2 cellular contexts compared by ENCODE assay signal in genomic region chr5:23033864-23034263, GRCh38.
TF ChIP-seq lines count a peak whose summit lies in the region.

No MANE protein-coding gene starts in this region.

TF ChIP-seq in liver, 16 proteins besides CTCF, POLR2A, EP300 and RAD21 (continued from another document):
- TF ChIP-seq, protein P1, sequence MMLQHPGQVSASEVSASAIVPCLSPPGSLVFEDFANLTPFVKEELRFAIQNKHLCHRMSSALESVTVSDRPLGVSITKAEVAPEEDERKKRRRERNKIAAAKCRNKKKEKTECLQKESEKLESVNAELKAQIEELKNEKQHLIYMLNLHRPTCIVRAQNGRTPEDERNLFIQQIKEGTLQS (IDR thresholded peaks at IDR 0.05), result no peak
- peak; percentile 67 to 85 for TF ChIP-seq HNF4A (conservative IDR thresholded peaks at IDR 0.05)
- no peak for TF ChIP-seq EGR1 (IDR thresholded peaks at IDR 0.05; ENCODE audit: low read depth in 2 of 2)

TF ChIP-seq in HepG2, 621 proteins besides CTCF, POLR2A, EP300 and RAD21 (continued from another document):
- TF ChIP-seq STAT6 (CRISPR knock-in tag; IDR thresholded peaks at IDR 0.05; ENCODE audit: borderline replicate concordance), result no peak
- TF ChIP-seq FOXJ3 (CRISPR knock-in tag; IDR thresholded peaks at IDR 0.05; ENCODE audit: borderline replicate concordance), result no peak
- no peak for TF ChIP-seq YY1 (IDR thresholded peaks at IDR 0.05; ENCODE audit: insufficient read depth, insufficient replicate concordance, low read depth, low read length)
- no peak for TF ChIP-seq KLF16 (CRISPR knock-in tag; IDR thresholded peaks at IDR 0.05)
- no peak for TF ChIP-seq BHLHE40 (IDR thresholded peaks at IDR 0.05; ENCODE audit: low read length)
- no peak for TF ChIP-seq ZNF792 (CRISPR knock-in tag; IDR thresholded peaks at IDR 0.05)
- no peak for TF ChIP-seq ZNF431 (CRISPR knock-in tag; IDR thresholded peaks at IDR 0.05; ENCODE audit: borderline replicate concordance, low read depth)
- TF ChIP-seq HDAC6 (IDR thresholded peaks at IDR 0.05; ENCODE audit: low read depth, low read length), result no peak
- TF ChIP-seq CSRNP2 (CRISPR knock-in tag; conservative IDR thresholded peaks at IDR 0.05; ENCODE audit: low read depth), result no peak
- TF ChIP-seq MTA1 (CRISPR knock-in tag; IDR thresholded peaks at IDR 0.05; ENCODE audit: borderline replicate concordance), result no peak
- TF ChIP-seq TBX2 (CRISPR knock-in tag; IDR thresholded peaks at IDR 0.05; ENCODE audit: borderline replicate concordance), result no peak
- no peak for TF ChIP-seq TAF1 (CRISPR knock-in tag; IDR thresholded peaks at IDR 0.05)
- TF ChIP-seq KLF15 (CRISPR knock-in tag; IDR thresholded peaks at IDR 0.05; ENCODE audit: borderline replicate concordance), result no peak
